9 cellular contexts compared by ENCODE assay signal in genomic region chr6:32666420-32667300, GRCh38. TPM values are rescaled to one million over a fixed set of nuclear protein-coding genes. Genes with fewer than 3 reads are reported as not detected.
DNase-seq lines count a peak whose midpoint lies in the region; ATAC-seq and TF ChIP-seq lines count a peak whose summit lies in the region.
"Had no signal": no experiment of that assay in that cellular context is flagged by ENCODE, and none has a peak within 500 bp of the region (broad histone marks: within the 10 kb centered on the region; RNA-seq: fewer than 3 reads in every experiment).

Gene HLA-DQB1 (minus strand): TSS chr6:32666657. CDS start chr6:32666607, 50 bp downstream.

- intact Hi-C loops in left ventricle myocardium superior (cut with micrococcal nuclease) = no loop called here

- DNase-seq in activated CD4-positive, CD25-positive, alpha-beta regulatory T cell treated with anti-CD3 and anti-CD28 coated beads, Interleukin-2, amount 50 U/mL, for 16 hours (ENCODE audit: low read depth, low spot score) = peak; percentile 40
- DNase-seq in activated CD4-positive, CD25-positive, alpha-beta regulatory T cell (lab: John Stamatoyannopoulos, UW) = no peak
- DNase-seq in NCI-H82 treated with DMSO at 0.1 percent for 48 hours (lab: John Stamatoyannopoulos, UW; ENCODE audit: unreplicated experiment) (peak; percentile 37), left ventricle myocardium superior (no peak), retinal pigment epithelial cell (ENCODE audit: low read depth) (peak; percentile 2), NCI-H1092 (lab: John Stamatoyannopoulos, UW) (no peak)
- peak; percentile 19 for DNase-seq in activated T-helper 9 cell treated with anti-CD3 and anti-CD28 coated beads, Interleukin-2, amount 50 U/mL, for 16 hours (ENCODE audit: low read depth)
- DNase-seq: DND-41 had no signal

- H3K4me3 ChIP-seq in retinal pigment epithelial cell (ENCODE audit: low read length) = no peak within 1 kb of the TSS

- no peak for TF ChIP-seq CTCF in retinal pigment epithelial cell (conservative IDR thresholded peaks at IDR 0.05; ENCODE audit: low read depth, low read length)

- peak; percentile 64 for ATAC-seq in HG02678 (IDR thresholded peaks at IDR 0.05; ENCODE audit: unreplicated experiment)
- ATAC-seq in left ventricle myocardium superior = peak; percentile 79

RNA-seq across cellular contexts. Expression of gene HLA-DQB1, which starts in this region (rescaled TPM):
- total RNA-seq in left ventricle myocardium superior = 4.4 TPM

Comparison
In these comparisons a context has a peak if more than half of its experiments do, and no peak if none do; other contexts are left out.
1. DNase-seq: peak in activated CD4-positive, CD25-positive, alpha-beta regulatory T cell treated with anti-CD3 and anti-CD28 coated beads, Interleukin-2, amount 50 U/mL, for 16 hours (single experiment), NCI-H82 treated with DMSO at 0.1 percent for 48 hours (single experiment), activated T-helper 9 cell treated with anti-CD3 and anti-CD28 coated beads, Interleukin-2, amount 50 U/mL, for 16 hours (single experiment) and retinal pigment epithelial cell (single experiment); none in activated CD4-positive, CD25-positive, alpha-beta regulatory T cell (0 of 4), left ventricle myocardium superior (single experiment) and NCI-H1092 (single experiment).